Comparison of ENCODE assay signal across 1 cellular context in genomic region chr1:211321646-211322045, GRCh38.
TF ChIP-seq lines count a peak whose summit lies in the region.
"Not testable (repeated sequence)": the region's sequence is repeated elsewhere in the genome, so short reads cannot be mapped to it uniquely, and the experiment has no call there.

No MANE protein-coding gene starts in this region.

TF ChIP-seq in K562, 482 proteins besides CTCF, POLR2A, EP300 and RAD21 (continued from another document):
- TF ChIP-seq POLR2AphosphoS5 (IDR thresholded peaks at IDR 0.05; ENCODE audit: control insufficient read depth, insufficient read depth, low read depth, low read length) (peak; percentile 69; the same call in 1 of the 2 replicates), STAT5A (IDR thresholded peaks at IDR 0.05; ENCODE audit: borderline replicate concordance, low read length) (peak; percentile 67; the same call in 1 of the 2 replicates), ADNP (tag; IDR thresholded peaks at IDR 0.05) (peak; percentile 67), KLF16 (IDR thresholded peaks at IDR 0.05) (peak; percentile 56; the same call in 1 of the 2 replicates), ZNF589 (CRISPR knock-in tag; IDR thresholded peaks at IDR 0.05; ENCODE audit: low read depth) (0 out of 2 replicates have a peak, but pooled peaks have one; percentile 22), KDM1A (IDR thresholded peaks at IDR 0.05) (peak; percentile 93 to 94), SMARCA4 (IDR thresholded peaks at IDR 0.05) (peak; percentile 91), HDAC3 (IDR thresholded peaks at IDR 0.05; ENCODE audit: borderline replicate concordance, partially characterized antibody) (peak; percentile 37), CREB1 (IDR thresholded peaks at IDR 0.05) (0 out of 2 replicates have a peak, but pooled peaks have one; percentile 12), TAL1 (IDR thresholded peaks at IDR 0.05) (peak; percentile 92), CXXC5 (CRISPR knock-in tag; IDR thresholded peaks at IDR 0.05) (peak; percentile 60), ELF4 (CRISPR knock-in tag; IDR thresholded peaks at IDR 0.05) (0 out of 2 replicates have a peak, but pooled peaks have one; percentile 49), HDAC2 (IDR thresholded peaks at IDR 0.05) (peak; percentile 84; the same call in 1 of the 2 replicates), TBL1XR1 (IDR thresholded peaks at IDR 0.05; ENCODE audit: low read length in 2 of 2) (peak in 1 of 2 experiments; percentile 22; a peak in 1 of 4 replicates), MTA2 (IDR thresholded peaks at IDR 0.05; ENCODE audit: low read depth) (peak; percentile 85), BCOR (IDR thresholded peaks at IDR 0.05) (peak; percentile 81), SMARCE1 (IDR thresholded peaks at IDR 0.05) (peak; percentile 85), CBFA2T3 (IDR thresholded peaks at IDR 0.05) (peak; percentile 95), VEZF1 (CRISPR knock-in tag; IDR thresholded peaks at IDR 0.05) (peak; percentile 27; the same call in 1 of the 2 replicates), JUN (IDR thresholded peaks at IDR 0.05; ENCODE audit: borderline replicate concordance, low read depth, low read length) (0 out of 2 replicates have a peak, but pooled peaks have one; percentile 6), ZMIZ1 (IDR thresholded peaks at IDR 0.05; ENCODE audit: low read depth in 2 of 2, low read length in 2 of 2) (peak in 1 of 2 experiments; percentile 39; a peak in 1 of 4 replicates), PHB2 (IDR thresholded peaks at IDR 0.05; ENCODE audit: low read depth) (peak; percentile 82), NFIC (IDR thresholded peaks at IDR 0.05) (peak; percentile 55), CHD2 (IDR thresholded peaks at IDR 0.05; ENCODE audit: low read depth, low read length) (peak; percentile 0; the same call in 1 of the 2 replicates), ARNT (IDR thresholded peaks at IDR 0.05) (peak in 1 of 2 experiments; percentile 51; a peak in 2 of 4 replicates), CBFA2T2 (conservative IDR thresholded peaks at IDR 0.05) (peak; percentile 89), SOX6 (IDR thresholded peaks at IDR 0.05) (peak; percentile 27; the same call in 1 of the 2 replicates), ARID1B (IDR thresholded peaks at IDR 0.05) (peak; percentile 94), ATF3 (IDR thresholded peaks at IDR 0.05) (0 out of 2 replicates have a peak, but pooled peaks have one; percentile 22), NCOR1 (IDR thresholded peaks at IDR 0.05) (peak; percentile 85), TRIM24 (IDR thresholded peaks at IDR 0.05) (peak; percentile 77 to 80), TEAD4 (IDR thresholded peaks at IDR 0.05; ENCODE audit: low read length) (peak; percentile 81), PML (IDR thresholded peaks at IDR 0.05; ENCODE audit: low read length) (peak; percentile 49; the same call in 1 of the 2 replicates), DPF2 (IDR thresholded peaks at IDR 0.05) (peak; percentile 90), HMBOX1 (IDR thresholded peaks at IDR 0.05) (peak; percentile 57), FOXM1 (IDR thresholded peaks at IDR 0.05; ENCODE audit: low read depth) (peak; percentile 47; the same call in 1 of the 2 replicates), JUND (IDR thresholded peaks at IDR 0.05; ENCODE audit: borderline replicate concordance, low read depth, low read length) (peak; percentile 33; the same call in 1 of the 2 replicates), TCF3 (CRISPR knock-in tag; IDR thresholded peaks at IDR 0.05) (peak; percentile 91), SMARCC2 (IDR thresholded peaks at IDR 0.05; ENCODE audit: low read depth) (peak; percentile 70), RCOR1 (IDR thresholded peaks at IDR 0.05; ENCODE audit: borderline replicate concordance in 1 of 2, low read depth in 2 of 2, low read length in 2 of 2) (peak; percentile 59 to 92; a peak in 3 of 4 replicates), ZNF384 (IDR thresholded peaks at IDR 0.05; ENCODE audit: low read depth, low read length) (peak; percentile 70)
- not testable (repeated sequence) for TF ChIP-seq CREB1 (CRISPR knock-in tag; IDR thresholded peaks at IDR 0.05); JUN (CRISPR knock-in tag; IDR thresholded peaks at IDR 0.05; ENCODE audit: borderline replicate concordance); ATF3 (CRISPR knock-in tag; conservative IDR thresholded peaks at IDR 0.05); TEAD4 (CRISPR knock-in tag; IDR thresholded peaks at IDR 0.05; ENCODE audit: borderline replicate concordance); FOXM1 (CRISPR knock-in tag; IDR thresholded peaks at IDR 0.05; ENCODE audit: low read depth); JUND (tag; IDR thresholded peaks at IDR 0.05; ENCODE audit: borderline replicate concordance, low read depth, low read length)
- TF ChIP-seq, protein P1, sequence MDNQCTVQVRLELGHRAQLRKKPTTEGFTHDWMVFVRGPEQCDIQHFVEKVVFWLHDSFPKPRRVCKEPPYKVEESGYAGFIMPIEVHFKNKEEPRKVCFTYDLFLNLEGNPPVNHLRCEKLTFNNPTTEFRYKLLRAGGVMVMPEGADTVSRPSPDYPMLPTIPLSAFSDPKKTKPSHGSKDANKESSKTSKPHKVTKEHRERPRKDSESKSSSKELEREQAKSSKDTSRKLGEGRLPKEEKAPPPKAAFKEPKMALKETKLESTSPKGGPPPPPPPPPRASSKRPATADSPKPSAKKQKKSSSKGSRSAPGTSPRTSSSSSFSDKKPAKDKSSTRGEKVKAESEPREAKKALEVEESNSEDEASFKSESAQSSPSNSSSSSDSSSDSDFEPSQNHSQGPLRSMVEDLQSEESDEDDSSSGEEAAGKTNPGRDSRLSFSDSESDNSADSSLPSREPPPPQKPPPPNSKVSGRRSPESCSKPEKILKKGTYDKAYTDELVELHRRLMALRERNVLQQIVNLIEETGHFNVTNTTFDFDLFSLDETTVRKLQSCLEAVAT (IDR thresholded peaks at IDR 0.05), result peak in 1 of 2 experiments; percentile 77; a peak in 2 of 4 replicates
- TF ChIP-seq, protein P2, sequence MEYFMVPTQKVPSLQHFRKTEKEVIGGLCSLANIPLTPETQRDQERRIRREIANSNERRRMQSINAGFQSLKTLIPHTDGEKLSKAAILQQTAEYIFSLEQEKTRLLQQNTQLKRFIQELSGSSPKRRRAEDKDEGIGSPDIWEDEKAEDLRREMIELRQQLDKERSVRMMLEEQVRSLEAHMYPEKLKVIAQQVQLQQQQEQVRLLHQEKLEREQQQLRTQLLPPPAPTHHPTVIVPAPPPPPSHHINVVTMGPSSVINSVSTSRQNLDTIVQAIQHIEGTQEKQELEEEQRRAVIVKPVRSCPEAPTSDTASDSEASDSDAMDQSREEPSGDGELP (CRISPR knock-in tag; IDR thresholded peaks at IDR 0.05; ENCODE audit: borderline replicate concordance), result peak; percentile 12; the same call in 1 of the 2 replicates
